Comparison of ENCODE assay signal across 19 cellular contexts in genomic region chrX:38968817-38969216, GRCh38.
DNase-seq lines count a peak whose midpoint lies in the region; ATAC-seq, FAIRE-seq and TF ChIP-seq lines count a peak whose summit lies in the region.
"Had no signal": no experiment of that assay in that cellular context is flagged by ENCODE, and none has a peak within 500 bp of the region (broad histone marks: within the 10 kb centered on the region; RNA-seq: fewer than 3 reads in every experiment).

No MANE protein-coding gene starts in this region.

- H3F3A ChIP-seq in GM23248 (ENCODE audit: insufficient read depth), result no peaks in the 10 kb centered on the region

- no peaks in the 10 kb centered on the region for H4K20me1 ChIP-seq in GM23248 (ENCODE audit: insufficient read depth)

- no peak overlapping the region for H3K4me2 ChIP-seq in GM23248 (ENCODE audit: unreplicated experiment)

- in situ Hi-C loops in GM23248 (cut with MboI), result no loop called here

- H3K27ac ChIP-seq in GM23248 (no peak overlapping the region), gastroesophageal sphincter (peak overlapping the region in 1 of 4 donors; percentile 24)
- H3K27ac ChIP-seq: C4-2B had no signal

- no peaks in the 10 kb centered on the region for H3K36me3 ChIP-seq in GM23248 (ENCODE audit: low read depth)
- H3K36me3 ChIP-seq in gastroesophageal sphincter, result no peaks in the 10 kb centered on the region

- H3K9me3 ChIP-seq in GM23248 (ENCODE audit: low read depth) (no peaks in the 10 kb centered on the region), gastroesophageal sphincter (no peaks in the 10 kb centered on the region)

- no peaks in the 10 kb centered on the region for H3K4me1 ChIP-seq in GM23248 (ENCODE audit: insufficient read depth)
- no peaks in the 10 kb centered on the region for H3K4me1 ChIP-seq in gastroesophageal sphincter

- ATAC-seq in gastroesophageal sphincter (peak; percentile 41), HG03354 (IDR thresholded peaks at IDR 0.05; ENCODE audit: poor library complexity, severe bottlenecking, unreplicated experiment) (no peak), GM18519 (IDR thresholded peaks at IDR 0.05; ENCODE audit: low FRiP score, unreplicated experiment) (no peak)
- ATAC-seq: SK-N-SH treated with all-trans-retinoic acid at 6 μM for 48 hours had no signal

- H3K4me3 ChIP-seq in GM23248 (no peak overlapping the region), gastroesophageal sphincter (no peak overlapping the region)

- TF ChIP-seq EP300 in gastroesophageal sphincter (IDR thresholded peaks at IDR 0.05), result no peak

- DNase-seq in Ammon's horn (ENCODE audit: low spot score), result peak; percentile 13
- peak; percentile 3 for DNase-seq in GM23248
- peak; percentile 15 for DNase-seq in putamen (ENCODE audit: low spot score)
- DNase-seq in NCI-H1930 (lab: John Stamatoyannopoulos, UW), result no peak
- no peak for DNase-seq in frontal cortex (ENCODE audit: low spot score in 2 of 2)
- DNase-seq: ACHN, DMS79 treated with DMSO at 0.1 percent for 48 hours, H9, Karpas-422, NCI-H1092 treated with DMSO at 0.1 percent for 48 hours, NCI-H510A, NCI-H774, OCI-M1, SHP77 treated with DMSO at 0.1 percent for 48 hours had no signal

- H3K9me2 ChIP-seq in GM23248 (ENCODE audit: insufficient read depth), result no peaks in the 10 kb centered on the region

- no peak overlapping the region for H2AFZ ChIP-seq in GM23248

- H3K9ac ChIP-seq in GM23248, result no peak overlapping the region

- no peak for FAIRE-seq in frontal cortex (lab: Jason Lieb, UNC)

- no peak for TF ChIP-seq POLR2A in gastroesophageal sphincter (IDR thresholded peaks at IDR 0.05)

- H3K27me3 ChIP-seq in GM23248 (replicated peaks; ENCODE audit: insufficient read depth), result no peaks in the 10 kb centered on the region
- H3K27me3 ChIP-seq in gastroesophageal sphincter, result no peaks in the 10 kb centered on the region

- WGBS in GM23248 (ENCODE audit: low coverage in 1 of 2, low lambda C conversion rate in 2 of 2, missing lambda C conversion rate in 2 of 2), 2 experiments, result 7 to 17% methylated on average over 3 of the region's 3 CpGs
- WGBS in gastroesophageal sphincter (ENCODE audit: low coverage in 1 of 2), 2 donors, result 41 to 50% methylated on average over 1 to 3 of the region's 3 CpGs

- H3K79me2 ChIP-seq in GM23248 (ENCODE audit: insufficient read depth), result no peaks in the 10 kb centered on the region

- no peak for TF ChIP-seq CTCF in gastroesophageal sphincter (IDR thresholded peaks at IDR 0.05)

Comparison
In these comparisons a context has a peak if more than half of its experiments do, and no peak if none do; other contexts are left out.
1. DNase-seq: peak in Ammon's horn (single experiment), GM23248 (single experiment) and putamen (single experiment); none in NCI-H1930 (0 of 2) and frontal cortex (0 of 2).